In genomic region chr13:20340759-20341161, GRCh38 we compare ENCODE assay signal across 11 cellular contexts.
DNase-seq lines count a peak whose midpoint lies in the region; TF ChIP-seq lines count a peak whose summit lies in the region.
"Had no signal": no experiment of that assay in that cellular context is flagged by ENCODE, and none has a peak within 500 bp of the region (broad histone marks: within the 10 kb centered on the region; RNA-seq: fewer than 3 reads in every experiment).

No MANE protein-coding gene starts in this region.

- no peak overlapping the region for H2BK12ac ChIP-seq in mesenchymal stem cell (ENCODE audit: low read length in 2 of 2)

- no peaks in the 10 kb centered on the region for H3K36me3 ChIP-seq in mesenchymal stem cell (ENCODE audit: control insufficient read depth in 1 of 2, insufficient read depth in 2 of 2, low read depth in 1 of 2, low read length in 2 of 2)

- H2AFZ ChIP-seq in mesenchymal stem cell (ENCODE audit: low read depth, low read length): no peak overlapping the region

- no peak overlapping the region for H4K8ac ChIP-seq in mesenchymal stem cell (ENCODE audit: low read length)

- WGBS in mesenchymal stem cell: 77% methylated on average over 7 of the region's 10 CpGs

- H3K4me1 ChIP-seq in mesenchymal stem cell (ENCODE audit: control insufficient read depth, insufficient read depth, low read depth, low read length): peaks cover 9% of the 10 kb centered on the region

- no peak overlapping the region for H3K4ac ChIP-seq in mesenchymal stem cell (ENCODE audit: low read depth in 1 of 2, low read length in 2 of 2)

- peak; percentile 4 for DNase-seq in EL
- peak; percentile 98 for DNase-seq in NOMO-1 treated with DMSO at 0.1 percent for 48 hours (lab: John Stamatoyannopoulos, UW; ENCODE audit: unreplicated experiment)
- DNase-seq in epithelial cell of prostate (ENCODE audit: low read depth, low spot score): peak; percentile 49
- no peak for DNase-seq in mesenchymal stem cell
- no peak for DNase-seq in immature natural killer cell
- DNase-seq in Calu3: no peak
- no peak for DNase-seq in DMS114 treated with DMSO at 0.1 percent for 48 hours (lab: John Stamatoyannopoulos, UW; ENCODE audit: unreplicated experiment)
- DNase-seq in HCEC 1CT: no peak
- DNase-seq: activated T-cell treated with anti-CD3 and anti-CD28 coated beads, Interleukin-2, amount 50 U/mL, for 48 hours; NCI-H69 had no signal

- H3K4me3 ChIP-seq in mesenchymal stem cell (ENCODE audit: insufficient read depth in 1 of 2, low read depth in 1 of 2, low read length in 2 of 2): peak overlapping the region in 1 of 2 experiments; percentile 55

- H3K4me2 ChIP-seq in mesenchymal stem cell (ENCODE audit: low read length, poor library complexity, severe bottlenecking): no peak overlapping the region

- no peak overlapping the region for H3K18ac ChIP-seq in mesenchymal stem cell (ENCODE audit: low read depth in 1 of 2, low read length in 2 of 2)

- H3K27ac ChIP-seq in epithelial cell of prostate: peak overlapping the region; percentile 73
- H3K27ac ChIP-seq in mesenchymal stem cell (ENCODE audit: low read length, poor library complexity, severe bottlenecking): no peak overlapping the region

- H3K36me3 Mint-ChIP-seq in immature natural killer cell (no peaks in the 10 kb centered on the region), Calu3 (ENCODE audit: insufficient read depth, unreplicated experiment) (peaks cover 4% of the 10 kb centered on the region)

- H3K9me3 ChIP-seq in mesenchymal stem cell (ENCODE audit: control insufficient read depth, low read length): no peaks in the 10 kb centered on the region

- H3K14ac ChIP-seq in mesenchymal stem cell (ENCODE audit: low read length in 2 of 2): no peak overlapping the region

- no peaks in the 10 kb centered on the region for H3K9me3 Mint-ChIP-seq in immature natural killer cell
- no peaks in the 10 kb centered on the region for H3K9me3 Mint-ChIP-seq in Calu3 (ENCODE audit: low read depth, unreplicated experiment)

- intact Hi-C loops in Calu3 (cut with micrococcal nuclease; ENCODE audit: unreplicated experiment): no loop called here

- no peaks in the 10 kb centered on the region for H3K79me1 ChIP-seq in mesenchymal stem cell (replicated peaks; ENCODE audit: low read length, poor library complexity, severe bottlenecking)

- no peak overlapping the region for H4K91ac ChIP-seq in mesenchymal stem cell (ENCODE audit: low read length)

- peak overlapping the region; percentile 68 for H3K9ac ChIP-seq in mesenchymal stem cell (ENCODE audit: low read length)

- H3K4me3 Mint-ChIP-seq in immature natural killer cell (no peak overlapping the region), Calu3 (ENCODE audit: low read depth, unreplicated experiment) (no peak overlapping the region)
- H3K4me3 Mint-ChIP-seq: CD14-positive monocyte had no signal

- H2BK15ac ChIP-seq in mesenchymal stem cell (ENCODE audit: low read depth, poor library complexity, severe bottlenecking): no peak overlapping the region

- no peak overlapping the region for H2AK5ac ChIP-seq in mesenchymal stem cell (ENCODE audit: low read length, severe bottlenecking)

- H3K23ac ChIP-seq in mesenchymal stem cell (ENCODE audit: low read length in 2 of 2): no peak overlapping the region

- no peak overlapping the region for H3K27ac Mint-ChIP-seq in immature natural killer cell
- H3K27ac Mint-ChIP-seq in Calu3 (ENCODE audit: unreplicated experiment): no peak overlapping the region

- H2BK120ac ChIP-seq in mesenchymal stem cell (ENCODE audit: low read depth, low read length): no peak overlapping the region

- peaks cover 0 to 4% of the 10 kb centered on the region in 2 donors for H3K4me1 Mint-ChIP-seq in immature natural killer cell
- peaks cover 18% of the 10 kb centered on the region for H3K4me1 Mint-ChIP-seq in Calu3 (ENCODE audit: low read depth, unreplicated experiment)

- H2BK5ac ChIP-seq in mesenchymal stem cell (ENCODE audit: low read depth, low read length, poor library complexity, severe bottlenecking): no peak overlapping the region

- no peaks in the 10 kb centered on the region for H3K27me3 ChIP-seq in mesenchymal stem cell (ENCODE audit: control insufficient read depth in 1 of 2, insufficient read depth in 1 of 2, low read length in 2 of 2)

- TF ChIP-seq CTCF in Calu3 (IDR thresholded peaks at IDR 0.05; ENCODE audit: unreplicated experiment): no peak

- CTCF ChIA-PET in Calu3 (lab: Charles Lee): no interaction called here

- H3K27me3 Mint-ChIP-seq in immature natural killer cell (ENCODE audit: low read depth in 3 of 3): peaks cover 0 to 2% (median 1%) of the 10 kb centered on the region in 3 donors
- H3K27me3 Mint-ChIP-seq in Calu3 (ENCODE audit: unreplicated experiment): no peaks in the 10 kb centered on the region

- no TSS peak for BruUV-seq in Calu3 (replicated peaks; lab: Mats Ljungman, UMichigan)

Comparison
In these comparisons a context has a peak if more than half of its experiments do, and no peak if none do; other contexts are left out.
1. DNase-seq: peak in EL (single experiment), NOMO-1 treated with DMSO at 0.1 percent for 48 hours (single experiment) and epithelial cell of prostate (single experiment); none in mesenchymal stem cell (single experiment), immature natural killer cell (0 of 3), Calu3 (single experiment), DMS114 treated with DMSO at 0.1 percent for 48 hours (single experiment) and HCEC 1CT (single experiment).